In genomic region chr16:450385-450784, GRCh38 we compare ENCODE assay signal across 28 cellular contexts. TPM values are rescaled to one million over a fixed set of nuclear protein-coding genes. Genes with fewer than 3 reads are reported as not detected.
DNase-seq lines count a peak whose midpoint lies in the region; ATAC-seq, FAIRE-seq and TF ChIP-seq lines count a peak whose summit lies in the region.
"Had no signal": no experiment of that assay in that cellular context is flagged by ENCODE, and none has a peak within 500 bp of the region (broad histone marks: within the 10 kb centered on the region; RNA-seq: fewer than 3 reads in every experiment).

No MANE protein-coding gene starts in this region.

- H3K4me3 Mint-ChIP-seq in endodermal cell, result no peak overlapping the region
- H3K4me3 Mint-ChIP-seq in HFFc6, result no peak overlapping the region
- H3K4me3 Mint-ChIP-seq: activated CD8-positive, alpha-beta T cell treated with anti-CD3 and anti-CD28 coated beads for 36 hours; activated T-cell treated with anti-CD3 and anti-CD28 coated beads, Interleukin-2, amount 50 U/mL, for 4 hours; CD8-positive, alpha-beta T cell; naive B cell had no signal

- TF ChIP-seq CTCF in OCI-LY7 (conservative IDR thresholded peaks at IDR 0.05; ENCODE audit: low read length) (no peak), lower lobe of right lung (IDR thresholded peaks at IDR 0.05) (no peak), endodermal cell (conservative IDR thresholded peaks at IDR 0.05) (no peak), tibial artery (IDR thresholded peaks at IDR 0.05) (no peak), HFFc6 (IDR thresholded peaks at IDR 0.05) (no peak)

- peaks cover 37% of the 10 kb centered on the region for H3K36me3 ChIP-seq in BLaER1
- H3K36me3 ChIP-seq in OCI-LY7 (ENCODE audit: insufficient read depth, low read length), result no peaks in the 10 kb centered on the region
- H3K36me3 ChIP-seq in lower lobe of right lung, result no peaks in the 10 kb centered on the region
- no peaks in the 10 kb centered on the region for H3K36me3 ChIP-seq in endodermal cell (ENCODE audit: control insufficient read depth, insufficient read depth, low read length)
- no peaks in the 10 kb centered on the region for H3K36me3 ChIP-seq in tibial artery
- H3K36me3 ChIP-seq: gastrocnemius medialis, ovary had no signal

- H3K4me3 ChIP-seq in BLaER1 (no peak overlapping the region), OCI-LY7 (ENCODE audit: low read depth, low read length, poor library complexity, severe bottlenecking) (no peak overlapping the region), lower lobe of right lung (no peak overlapping the region), endodermal cell (ENCODE audit: low read length) (no peak overlapping the region), tibial artery (no peak overlapping the region)
- H3K4me3 ChIP-seq: gastrocnemius medialis, ovary had no signal

- POLR2A ChIA-PET in OCI-LY7 (lab: Charles Lee), result no interaction called here

- no peaks in the 10 kb centered on the region for H3K27me3 Mint-ChIP-seq in endodermal cell (ENCODE audit: insufficient read depth)
- no peaks in the 10 kb centered on the region for H3K27me3 Mint-ChIP-seq in HFFc6 (ENCODE audit: insufficient read depth)
- H3K27me3 Mint-ChIP-seq: activated CD8-positive, alpha-beta T cell treated with anti-CD3 and anti-CD28 coated beads for 36 hours; naive B cell had no signal

- H3K9ac ChIP-seq in BLaER1, result no peak overlapping the region
- no peak overlapping the region for H3K9ac ChIP-seq in endodermal cell (ENCODE audit: extremely low read depth, low read length, poor library complexity, severe bottlenecking)
- H3K9ac ChIP-seq: SK-N-SH had no signal

- H2AFZ ChIP-seq in OCI-LY7 (ENCODE audit: low read length), result no peak overlapping the region

- no peaks in the 10 kb centered on the region for H3K4me1 Mint-ChIP-seq in endodermal cell
- H3K4me1 Mint-ChIP-seq in HFFc6 (ENCODE audit: low read depth), result no peaks in the 10 kb centered on the region

- peak; percentile 61 for DNase-seq in GM18507 (ENCODE audit: extremely low spot score, insufficient read length, low read depth)
- DNase-seq in OCI-LY7 (ENCODE audit: low spot score), result peak; percentile 12
- no peak for DNase-seq in lower lobe of right lung
- no peak for DNase-seq in endodermal cell
- no peak for DNase-seq in tibial artery
- DNase-seq in HFFc6, result no peak
- DNase-seq: activated CD8-positive, alpha-beta T cell treated with anti-CD3 and anti-CD28 coated beads for 36 hours; activated naive CD4-positive, alpha-beta T cell treated with Interleukin-2 at 50 U/mL for 16 hours; activated T-cell treated with anti-CD3 and anti-CD28 coated beads, Interleukin-2, amount 50 U/mL, for 4 hours; amniotic stem cell; caudate nucleus; CD8-positive, alpha-beta T cell; gastrocnemius medialis; KG1; naive B cell; NCI-H1048; NCI-H226; NCI-H82; ovary; right cardiac atrium; SK-N-SH; stimulated activated CD8-positive, alpha-beta memory T cell treated with anti-CD3 and anti-CD28 coated beads, Interleukin-4, amount 100 ng/mL, for 48 hours; substantia nigra had no signal

- no peaks in the 10 kb centered on the region for H3K9me2 ChIP-seq in OCI-LY7 (ENCODE audit: insufficient read depth, low read length)
- H3K9me2 ChIP-seq: SK-N-SH had no signal

- H3K36me3 Mint-ChIP-seq in endodermal cell (ENCODE audit: low read depth) (peaks cover 7% of the 10 kb centered on the region), HFFc6 (ENCODE audit: low read depth) (no peaks in the 10 kb centered on the region)
- H3K36me3 Mint-ChIP-seq: CD8-positive, alpha-beta T cell; naive B cell had no signal

- 0 out of 2 replicates have a peak overlapping the region, but pooled peaks have one; percentile 9 for H3K4me2 ChIP-seq in BLaER1
- H3K4me2 ChIP-seq in OCI-LY7 (ENCODE audit: low read length), result peak overlapping the region; percentile 20; the same call in 1 of the 2 replicates
- H3K4me2 ChIP-seq: SK-N-SH had no signal

- peak; percentile 83 for FAIRE-seq in GM18507 (lab: Jason Lieb, UNC)
- FAIRE-seq: RCC 7860 had no signal

- CTCF ChIA-PET in OCI-LY7 (lab: Charles Lee; ENCODE audit: unreplicated experiment), result no interaction called here

- intact Hi-C loops in OCI-LY7 (cut with micrococcal nuclease; ENCODE audit: unreplicated experiment), result no loop called here
- intact Hi-C loops in lower lobe of right lung (cut with DNase I), result no loop called here
- intact Hi-C loops in tibial artery (cut with DNase I; ENCODE audit: low total_unique reads), result no loop called here

- BruUV-seq in OCI-LY7 (replicated peaks; lab: Mats Ljungman, UMichigan), result no TSS peak

- H3K4me1 ChIP-seq in BLaER1 (peaks cover 45% of the 10 kb centered on the region), OCI-LY7 (ENCODE audit: insufficient read depth, low read length, poor library complexity, severe bottlenecking) (peaks cover 9% of the 10 kb centered on the region), lower lobe of right lung (no peaks in the 10 kb centered on the region), endodermal cell (ENCODE audit: control insufficient read depth, insufficient read depth, low read length) (no peaks in the 10 kb centered on the region), tibial artery (peaks cover 0 to 7% (median 3%) of the 10 kb centered on the region in 4 donors)

- no peaks in the 10 kb centered on the region for H3K9me3 ChIP-seq in BLaER1
- no peaks in the 10 kb centered on the region for H3K9me3 ChIP-seq in OCI-LY7 (ENCODE audit: low read length)
- H3K9me3 ChIP-seq in lower lobe of right lung, result no peaks in the 10 kb centered on the region
- no peaks in the 10 kb centered on the region for H3K9me3 ChIP-seq in endodermal cell (ENCODE audit: control insufficient read depth, low read length)
- H3K9me3 ChIP-seq in tibial artery, result no peaks in the 10 kb centered on the region
- H3K9me3 ChIP-seq: gastrocnemius medialis, ovary, SK-N-SH had no signal

- peaks cover 87% of the 10 kb centered on the region for H4K20me1 ChIP-seq in BLaER1
- no peaks in the 10 kb centered on the region for H4K20me1 ChIP-seq in OCI-LY7 (ENCODE audit: insufficient read depth, low read length)

- H3K27ac Mint-ChIP-seq in endodermal cell (no peak overlapping the region), HFFc6 (no peak overlapping the region)
- H3K27ac Mint-ChIP-seq: activated CD8-positive, alpha-beta T cell treated with anti-CD3 and anti-CD28 coated beads for 36 hours; CD8-positive, alpha-beta T cell had no signal

- H3K9me3 Mint-ChIP-seq in endodermal cell (no peaks in the 10 kb centered on the region), HFFc6 (no peaks in the 10 kb centered on the region)
- H3K9me3 Mint-ChIP-seq: activated CD8-positive, alpha-beta T cell treated with anti-CD3 and anti-CD28 coated beads for 36 hours; activated T-cell treated with anti-CD3 and anti-CD28 coated beads, Interleukin-2, amount 50 U/mL, for 4 hours; CD8-positive, alpha-beta T cell; naive B cell had no signal

- H3K79me2 ChIP-seq in OCI-LY7 (ENCODE audit: insufficient read depth, low read depth, low read length), result no peaks in the 10 kb centered on the region

- 82 to 88% methylated on average over 4 to 7 of the region's 8 CpGs for WGBS in endodermal cell (ENCODE audit: insufficient coverage in 1 of 2, insufficient read length in 1 of 2), 2 experiments

- no peak overlapping the region for H3K27ac ChIP-seq in BLaER1
- H3K27ac ChIP-seq in OCI-LY7 (ENCODE audit: low read depth, low read length, poor library complexity, severe bottlenecking), result no peak overlapping the region
- no peak overlapping the region for H3K27ac ChIP-seq in lower lobe of right lung
- H3K27ac ChIP-seq in endodermal cell (ENCODE audit: low read depth, low read length), result no peak overlapping the region
- H3K27ac ChIP-seq in tibial artery, result no peak overlapping the region
- H3K27ac ChIP-seq: gastrocnemius medialis, ovary had no signal

- no peaks in the 10 kb centered on the region for H3K27me3 ChIP-seq in BLaER1
- no peaks in the 10 kb centered on the region for H3K27me3 ChIP-seq in lower lobe of right lung (ENCODE audit: low read depth)
- H3K27me3 ChIP-seq in endodermal cell (ENCODE audit: control insufficient read depth, insufficient read depth, low read length, poor library complexity, severe bottlenecking), result no peaks in the 10 kb centered on the region
- H3K27me3 ChIP-seq in tibial artery, result no peaks in the 10 kb centered on the region
- H3K27me3 ChIP-seq: gastrocnemius medialis, ovary had no signal

- ATAC-seq in lower lobe of right lung (peak; percentile 13 to 49), GM21515 (IDR thresholded peaks at IDR 0.05; ENCODE audit: unreplicated experiment) (no peak)
- ATAC-seq: activated CD4-positive, CD25-positive, alpha-beta regulatory T cell treated with anti-CD3 and anti-CD28 coated beads, Interleukin-2, amount 50 U/mL, for 24 hours; activated CD8-positive, alpha-beta T cell treated with anti-CD3 and anti-CD28 coated beads for 36 hours; activated T-cell treated with anti-CD3 and anti-CD28 coated beads, Interleukin-2, amount 50 U/mL, for 4 hours; CD8-positive, alpha-beta T cell; esophagus mucosa; gastrocnemius medialis had no signal

RNA-seq across cellular contexts. Expression of gene RAB11FIP3, which starts 24.9 kb away (rescaled TPM):
- total RNA-seq in OCI-LY7 (2014; rRNA removed; shearing (Covaris generic)), result 29.0 and 29.9 TPM in 2 replicates
- 47.5 and 51.2 TPM in 2 replicates for total RNA-seq in OCI-LY7 (2022)
- total RNA-seq in lower lobe of right lung, result 32.2 TPM
- total RNA-seq in endodermal cell, result 10 to 100 TPM; 62.7 to 68.9 TPM
- 34.8 TPM for polyA plus RNA-seq in endodermal cell (2013, experiment 1 of 2)
- 35.1 TPM for polyA plus RNA-seq in endodermal cell (2013, experiment 2 of 2)
- total RNA-seq in HFFc6 (2021; fragmentation: NEBNext Ultra II Directional; extraction: Animal tissue kit (Norgen Biotek cat#: 25700)), result 10 to 100 TPM; 30.3 to 36.9 (median 33.9) TPM

RNA-seq across cellular contexts. Expression of gene DECR2, which starts 48.7 kb away (rescaled TPM):
- 7.5 and 8.0 TPM in 2 replicates for total RNA-seq in OCI-LY7 (2014; rRNA removed; shearing (Covaris generic))
- total RNA-seq in OCI-LY7 (2022) (14.4 and 15.9 TPM in 2 replicates), lower lobe of right lung (10.1 TPM), endodermal cell (10 to 100 TPM; 31.8 to 43.5 TPM)
- polyA plus RNA-seq in endodermal cell (2013, experiment 1 of 2), result 24.9 TPM
- 23.0 TPM for polyA plus RNA-seq in endodermal cell (2013, experiment 2 of 2)
- 10 to 100 TPM; 14.0 to 20.3 (median 16.0) TPM for total RNA-seq in HFFc6 (2021; fragmentation: NEBNext Ultra II Directional; extraction: Animal tissue kit (Norgen Biotek cat#: 25700))

RNA-seq across cellular contexts. Expression of gene NME4, which starts 53.4 kb away (rescaled TPM):
- 25.0 and 28.3 TPM in 2 replicates for total RNA-seq in OCI-LY7 (2014; rRNA removed; shearing (Covaris generic))
- total RNA-seq in OCI-LY7 (2022) (24.3 and 25.0 TPM in 2 replicates), lower lobe of right lung (42.3 TPM), endodermal cell (100 to 1,000 TPM; 274 to 350 TPM)
- polyA plus RNA-seq in endodermal cell (2013, experiment 1 of 2), result 292 TPM
- 276 TPM for polyA plus RNA-seq in endodermal cell (2013, experiment 2 of 2)
- total RNA-seq in HFFc6 (2021; fragmentation: NEBNext Ultra II Directional; extraction: Animal tissue kit (Norgen Biotek cat#: 25700)), result 100 to 1,000 TPM; 153 to 276 (median 158) TPM

Comparison
In these comparisons a context has a peak if more than half of its experiments do, and no peak if none do; other contexts are left out.
1. DNase-seq: peak in GM18507 (single experiment) and OCI-LY7 (single experiment); none in lower lobe of right lung (single experiment), endodermal cell (single experiment), tibial artery (0 of 2) and HFFc6 (single experiment).